ENCODE assay signal across 8 cellular contexts in genomic region chr19:29605653-29606419, GRCh38. TPM values are rescaled to one million over a fixed set of nuclear protein-coding genes. Genes with fewer than 3 reads are reported as not detected.
DNase-seq lines count a peak whose midpoint lies in the region; ATAC-seq, FAIRE-seq and TF ChIP-seq lines count a peak whose summit lies in the region.

POP4 (plus strand) TSS chr19:29606283; CDS start chr19:29606319, 36 bp downstream.

- intact Hi-C loops in left ventricle myocardium inferior (cut with micrococcal nuclease) (no loop called here), prostate gland (cut with DNase I) (loop anchor here (10.0 kb wide), 1 partner anchor 239 kb away; no protein-coding TSS in a partner anchor)

- H3K4me3 ChIP-seq in left ventricle myocardium inferior (peak within 1 kb of the TSS; percentile 86), prostate gland (peak within 1 kb of the TSS; percentile 85 to 91), urinary bladder (ENCODE audit: low read depth, low read length) (peak within 1 kb of the TSS; percentile 84)

- peak; percentile 93 for FAIRE-seq in GM12892 (lab: Jason Lieb, UNC)

- no peaks in the 10 kb centered on the region for H3K9me3 ChIP-seq in left ventricle myocardium inferior (replicated peaks)
- no peaks in the 10 kb centered on the region for H3K9me3 ChIP-seq in prostate gland

- no peak for TF ChIP-seq CTCF in left ventricle myocardium inferior (IDR thresholded peaks at IDR 0.05; ENCODE audit: borderline replicate concordance)
- peak in 2 of 4 experiments; percentile 33 to 36 for TF ChIP-seq CTCF in prostate gland (IDR thresholded peaks at IDR 0.05)

- peaks cover 18% of the 10 kb centered on the region for H3K36me3 ChIP-seq in left ventricle myocardium inferior
- no peaks in the 10 kb centered on the region for H3K36me3 ChIP-seq in prostate gland
- H3K36me3 ChIP-seq in urinary bladder (ENCODE audit: insufficient read depth), result no peaks in the 10 kb centered on the region

- TF ChIP-seq POLR2A in GM12892 (IDR thresholded peaks at IDR 0.05; ENCODE audit: low read depth, low read length) (peak; percentile 98), prostate gland (IDR thresholded peaks at IDR 0.05) (peak; percentile 96)

- peak; percentile 62 for ATAC-seq in HG02852 (IDR thresholded peaks at IDR 0.05; ENCODE audit: unreplicated experiment)

- peaks cover 17% of the 10 kb centered on the region for H3K36me3 Mint-ChIP-seq in T-helper 1 cell treated with Interleukin-12 subunit alpha and Interleukin-12 subunit beta and Interleukin-4 antibody, amounts not matched to agents 30 μg/mL and 1 μg/mL, for 36 hours (ENCODE audit: low read depth)

- peak within 1 kb of the TSS; percentile 97 for H3K4me3 Mint-ChIP-seq in T-helper 1 cell treated with Interleukin-12 subunit alpha and Interleukin-12 subunit beta and Interleukin-4 antibody, amounts not matched to agents 30 μg/mL and 1 μg/mL, for 36 hours

- DNase-seq in GM12892 (ENCODE audit: insufficient read length) (peak; percentile 95), NCI-H1694 (lab: John Stamatoyannopoulos, UW) (peak; percentile 96), amniotic stem cell (lab: John Stamatoyannopoulos, UW) (peak; percentile 92), left ventricle myocardium inferior (peak; percentile 98), prostate gland (ENCODE audit: low spot score) (peak; percentile 96)

- under 1% methylated on average over 47 of the region's 47 CpGs for WGBS in prostate gland
- WGBS in urinary bladder, result under 1% methylated on average over 47 of the region's 47 CpGs

- H3K4me1 Mint-ChIP-seq in T-helper 1 cell treated with Interleukin-12 subunit alpha and Interleukin-12 subunit beta and Interleukin-4 antibody, amounts not matched to agents 30 μg/mL and 1 μg/mL, for 36 hours (ENCODE audit: low read depth), result peaks cover 23% of the 10 kb centered on the region

- H3K27me3 ChIP-seq in left ventricle myocardium inferior (ENCODE audit: low read depth) (no peaks in the 10 kb centered on the region), prostate gland (replicated peaks; ENCODE audit: insufficient read depth) (no peaks in the 10 kb centered on the region)

- H3K27me3 Mint-ChIP-seq in T-helper 1 cell treated with Interleukin-12 subunit alpha and Interleukin-12 subunit beta and Interleukin-4 antibody, amounts not matched to agents 30 μg/mL and 1 μg/mL, for 36 hours (ENCODE audit: low read depth), result no peaks in the 10 kb centered on the region

- peak within 1 kb of the TSS; percentile 99 for H3K27ac Mint-ChIP-seq in T-helper 1 cell treated with Interleukin-12 subunit alpha and Interleukin-12 subunit beta and Interleukin-4 antibody, amounts not matched to agents 30 μg/mL and 1 μg/mL, for 36 hours

- H3K4me1 ChIP-seq in left ventricle myocardium inferior, result peaks cover 31% of the 10 kb centered on the region
- H3K4me1 ChIP-seq in prostate gland (replicated peaks), result peaks cover 4% of the 10 kb centered on the region
- no peaks in the 10 kb centered on the region for H3K4me1 ChIP-seq in urinary bladder (ENCODE audit: insufficient read depth)

- no peaks in the 10 kb centered on the region for H3K9me3 Mint-ChIP-seq in T-helper 1 cell treated with Interleukin-12 subunit alpha and Interleukin-12 subunit beta and Interleukin-4 antibody, amounts not matched to agents 30 μg/mL and 1 μg/mL, for 36 hours

- peak within 1 kb of the TSS; percentile 97 for H3K27ac ChIP-seq in left ventricle myocardium inferior (replicated peaks)
- peak within 1 kb of the TSS; percentile 93 to 97 for H3K27ac ChIP-seq in prostate gland
- peak within 1 kb of the TSS; percentile 95 for H3K27ac ChIP-seq in urinary bladder (ENCODE audit: low read depth)

RNA-seq across cellular contexts. Expression of gene POP4, which starts in this region (rescaled TPM):
- 65.9 TPM for polyA plus RNA-seq in GM12892 (2012; ENCODE audit: missing spikeins)
- 53.9 TPM for total RNA-seq in left ventricle myocardium inferior
- total RNA-seq in prostate gland, result 10 to 100 TPM; 62.1 to 94.2 TPM
- total RNA-seq in urinary bladder, result 66.9 TPM
- polyA plus RNA-seq in urinary bladder, result 82.4 TPM

Comparison
In these comparisons a context has a peak if more than half of its experiments do, and no peak if none do; other contexts are left out.
1. Peak in every context shown above with its lines: DNase-seq, ATAC-seq, H3K4me3 ChIP-seq and H3K27ac ChIP-seq.